ENCODE assay signal across 8 cellular contexts in the genomic region with DNA sequence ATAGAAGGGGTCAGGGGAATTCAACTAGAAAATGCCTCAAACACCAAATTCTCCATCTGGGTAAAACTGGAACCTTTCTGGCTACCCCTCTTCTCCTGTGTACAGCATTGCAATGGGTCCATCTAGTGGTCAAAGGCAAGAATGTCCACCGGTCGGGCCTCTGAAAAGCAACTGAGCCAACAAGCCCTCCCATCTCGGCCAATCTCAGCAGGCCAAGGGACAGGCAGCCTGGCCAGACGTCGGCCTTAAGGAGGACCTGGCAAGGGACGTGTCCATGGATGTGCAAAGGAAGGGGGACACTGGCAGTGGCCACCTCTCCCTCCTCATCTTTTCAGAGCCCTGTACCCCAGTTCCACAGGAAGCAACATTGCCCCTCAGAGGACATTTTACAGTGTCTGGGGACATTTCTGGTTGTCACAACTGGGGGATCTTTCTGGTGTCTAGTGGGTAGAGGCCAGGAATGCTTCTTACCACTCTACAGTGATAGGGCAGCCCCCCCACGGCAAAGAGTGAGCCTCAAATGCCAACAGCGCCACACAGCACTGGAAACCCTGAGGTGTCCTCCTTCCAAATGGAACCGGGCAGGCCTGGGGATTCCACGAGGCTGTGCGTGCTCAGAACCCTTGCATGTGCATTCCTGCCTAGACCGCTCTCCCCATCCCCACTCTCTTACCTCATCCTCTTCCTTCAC.
DNase-seq lines count a peak whose midpoint lies in the region; ATAC-seq and TF ChIP-seq lines count a peak whose summit lies in the region.

No MANE protein-coding gene starts in this region.

- H3K4me1 ChIP-seq in GM23338 (ENCODE audit: insufficient read depth) (peaks cover 7% of the 10 kb centered on the region), endodermal cell (ENCODE audit: control insufficient read depth, insufficient read depth, low read length) (peaks cover 2% of the 10 kb centered on the region), transverse colon (no peaks in the 10 kb centered on the region)

- H3K9me3 Mint-ChIP-seq in GM23338 (peaks cover 17% of the 10 kb centered on the region), endodermal cell (peaks cover 11% of the 10 kb centered on the region), memory B cell (no peaks in the 10 kb centered on the region)

- no peak for TF ChIP-seq EP300 in transverse colon (IDR thresholded peaks at IDR 0.05; ENCODE audit: low read depth)

- H4K20me1 ChIP-seq in GM23338 (replicated peaks; ENCODE audit: insufficient read depth): no peaks in the 10 kb centered on the region

- H3K36me3 Mint-ChIP-seq in GM23338 (ENCODE audit: low read depth) (peaks cover 4% of the 10 kb centered on the region; the same call in 2 of the 3 replicates), endodermal cell (ENCODE audit: low read depth) (no peaks in the 10 kb centered on the region), memory B cell (no peaks in the 10 kb centered on the region)

- H3K36me3 ChIP-seq in GM23338 (ENCODE audit: insufficient read depth) (no peaks in the 10 kb centered on the region), MG63 (no peaks in the 10 kb centered on the region), endodermal cell (ENCODE audit: control insufficient read depth, insufficient read depth, low read length) (no peaks in the 10 kb centered on the region), transverse colon (no peaks in the 10 kb centered on the region)

- H3K27ac Mint-ChIP-seq in GM23338: no peak overlapping the region
- no peak overlapping the region for H3K27ac Mint-ChIP-seq in endodermal cell
- H3K27ac Mint-ChIP-seq in memory B cell: no peak overlapping the region

- WGBS in endodermal cell (ENCODE audit: insufficient coverage in 1 of 2, insufficient read length in 1 of 2), 2 experiments: 51 to 89% methylated on average over 6 to 12 of the region's 12 CpGs
- WGBS in transverse colon (ENCODE audit: low coverage in 1 of 2), 2 donors: 40 to 84% methylated on average over 5 to 12 of the region's 12 CpGs

- H3K9me3 ChIP-seq in MG63 (no peaks in the 10 kb centered on the region), endodermal cell (ENCODE audit: control insufficient read depth, low read length) (peaks cover 14% of the 10 kb centered on the region), transverse colon (no peaks in the 10 kb centered on the region)

- ATAC-seq in GM23338 (peak; percentile 93), memory B cell (ENCODE audit: low read depth) (peak; percentile 51)

- H3K4me2 ChIP-seq in GM23338: no peak overlapping the region

- TF ChIP-seq POLR2A in transverse colon (IDR thresholded peaks at IDR 0.05): no peak

- H2AFZ ChIP-seq in GM23338: peak overlapping the region; percentile 73

- no peaks in the 10 kb centered on the region for H3F3A ChIP-seq in GM23338 (replicated peaks; ENCODE audit: low read depth)

- DNase-seq in activated T-cell treated with anti-CD3 and anti-CD28 coated beads for 48 hours (ENCODE audit: low read depth) (peak; percentile 6), activated T-cell treated with anti-CD3 and anti-CD28 coated beads for 4 hours (no peak), GM23338 (ENCODE audit: low spot score) (peak; percentile 90), MG63 (peak; percentile 32), SK-N-DZ (ENCODE audit: low spot score) (peak; percentile 33), endodermal cell (peak; percentile 95), memory B cell (ENCODE audit: low spot score in 2 of 2) (peak; percentile 21 to 33), transverse colon (peak; percentile 57)

- H3K27ac ChIP-seq in GM23338 (ENCODE audit: low read depth): no peak overlapping the region
- H3K27ac ChIP-seq in endodermal cell (ENCODE audit: low read depth, low read length): no peak overlapping the region
- H3K27ac ChIP-seq in transverse colon: no peak overlapping the region

- in situ Hi-C loops in transverse colon (cut with MboI; ENCODE audit: low pct_ligation_motif_present in 1 of 4, low pct_unique_long_range_greater_than_20kb in 1 of 4, low sequenced_read_pairs in 3 of 4): loop anchor here in 3 of 4 donors (10.0 to 25.0 kb wide), 3 partner anchors 349 to 928 kb away; a partner anchor contains a TSS

- H3K9ac ChIP-seq in endodermal cell (ENCODE audit: extremely low read depth, low read length, poor library complexity, severe bottlenecking): no peak overlapping the region

- H3K4me3 Mint-ChIP-seq in GM23338 (no peak overlapping the region), endodermal cell (no peak overlapping the region), memory B cell (no peak overlapping the region)

- H3K27me3 ChIP-seq in GM23338 (ENCODE audit: insufficient read depth): no peaks in the 10 kb centered on the region
- no peaks in the 10 kb centered on the region for H3K27me3 ChIP-seq in MG63
- H3K27me3 ChIP-seq in endodermal cell (ENCODE audit: control insufficient read depth, insufficient read depth, low read length, poor library complexity, severe bottlenecking): no peaks in the 10 kb centered on the region
- H3K27me3 ChIP-seq in transverse colon: no peaks in the 10 kb centered on the region

- peaks cover 9% of the 10 kb centered on the region for H3K4me1 Mint-ChIP-seq in GM23338
- peaks cover 33% of the 10 kb centered on the region for H3K4me1 Mint-ChIP-seq in endodermal cell
- peaks cover 2% of the 10 kb centered on the region for H3K4me1 Mint-ChIP-seq in memory B cell

- H3K79me2 ChIP-seq in GM23338 (replicated peaks; ENCODE audit: insufficient read depth): no peaks in the 10 kb centered on the region

- intact Hi-C loops in transverse colon (cut with DNase I; ENCODE audit: low total_unique reads): loop anchor here (5.0 to 10.0 kb wide), 2 partner anchors 347 to 651 kb away; no protein-coding TSS in a partner anchor

- H3K27me3 Mint-ChIP-seq in GM23338 (ENCODE audit: insufficient read depth, low read depth, poor library complexity) (peaks cover 20% of the 10 kb centered on the region), endodermal cell (ENCODE audit: insufficient read depth) (peaks cover 16% of the 10 kb centered on the region), memory B cell (peaks cover 2% of the 10 kb centered on the region)

- TF ChIP-seq CTCF in GM23338 (conservative IDR thresholded peaks at IDR 0.05; ENCODE audit: low read depth in 2 of 2) (peak; percentile 93), endodermal cell (conservative IDR thresholded peaks at IDR 0.05) (peak; percentile 95), transverse colon (IDR thresholded peaks at IDR 0.05) (peak; percentile 78 to 86 (median 81))

- H3K9me2 ChIP-seq in GM23338 (ENCODE audit: insufficient read depth): peaks cover 14% of the 10 kb centered on the region

- H3K4me3 ChIP-seq in GM23338 (no peak overlapping the region), MG63 (no peak overlapping the region), endodermal cell (ENCODE audit: low read length) (no peak overlapping the region), transverse colon (no peak overlapping the region)

TF ChIP-seq in GM23338, 12 proteins besides CTCF, POLR2A, EP300 and RAD21 (continues in another document):
- TF ChIP-seq EZH2 (IDR thresholded peaks at IDR 0.05; ENCODE audit: low read depth, unreplicated experiment): no peak
